Comparison of ENCODE assay signal across 15 cellular contexts in the genomic region with DNA sequence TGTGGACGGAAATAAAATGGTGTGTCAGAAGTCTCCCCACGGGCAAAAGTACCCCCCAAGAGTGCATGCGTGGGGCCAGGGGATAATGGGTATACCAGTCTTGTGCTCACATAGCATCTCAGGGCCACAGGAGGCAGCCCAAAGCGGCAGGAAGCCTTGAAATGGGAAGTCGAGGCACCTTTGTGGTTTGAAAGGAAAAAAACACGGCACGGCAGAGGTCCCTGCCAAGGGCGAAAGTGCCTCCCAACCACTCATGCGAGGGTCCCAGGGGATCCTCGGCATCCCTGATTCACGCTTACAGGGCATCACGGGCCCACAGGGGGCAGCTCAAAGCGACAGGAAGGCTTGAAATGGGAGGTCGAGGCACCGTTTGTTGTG.
DNase-seq lines count a peak whose midpoint lies in the region; ATAC-seq, FAIRE-seq and TF ChIP-seq lines count a peak whose summit lies in the region.
"Had no signal": no experiment of that assay in that cellular context is flagged by ENCODE, and none has a peak within 500 bp of the region (broad histone marks: within the 10 kb centered on the region; RNA-seq: fewer than 3 reads in every experiment).

No MANE protein-coding gene starts in this region.

- no peak overlapping the region for H3K27ac ChIP-seq in left ventricle myocardium inferior (replicated peaks)
- no peak overlapping the region for H3K27ac ChIP-seq in esophagus muscularis mucosa (replicated peaks in 1 of 4)
- no peak overlapping the region for H3K27ac ChIP-seq in spleen
- no peak overlapping the region for H3K27ac ChIP-seq in osteoblast (ENCODE audit: low read depth, low read length)
- H3K27ac ChIP-seq: BLaER1 treated with 17β-estradiol and CSF1 and Interleukin-3, amounts not matched to agents 10 nM and 100 nM had no signal

- no peaks in the 10 kb centered on the region for H3K27me3 ChIP-seq in left ventricle myocardium inferior (ENCODE audit: low read depth)
- H3K27me3 ChIP-seq in esophagus muscularis mucosa: peaks cover 0 to 7% (median 0%) of the 10 kb centered on the region in 4 donors
- no peaks in the 10 kb centered on the region for H3K27me3 ChIP-seq in spleen (replicated peaks in 1 of 7)
- no peaks in the 10 kb centered on the region for H3K27me3 ChIP-seq in osteoblast (ENCODE audit: insufficient read depth, low read length)
- H3K27me3 ChIP-seq: BLaER1 treated with 17β-estradiol and CSF1 and Interleukin-3, amounts not matched to agents 10 nM and 100 nM had no signal

- no peak overlapping the region for H2AFZ ChIP-seq in osteoblast (ENCODE audit: low read length)
- H2AFZ ChIP-seq: GM23338 had no signal

- CTCF ChIA-PET in GM10248 (lab: Yijun Ruan, JAX): no interaction called here

- TF ChIP-seq POLR2A in esophagus muscularis mucosa (IDR thresholded peaks at IDR 0.05; ENCODE audit: low read depth) (no peak), spleen (IDR thresholded peaks at IDR 0.05) (no peak)

- DNase-seq in Right ventricle myocardium inferior (ENCODE audit: missing footprints) (peak; percentile 23), left ventricle myocardium inferior (no peak), GM10248 (ENCODE audit: extremely low spot score) (peak; percentile 1), esophagus muscularis mucosa (ENCODE audit: extremely low spot score) (peak; percentile 72), spleen (peak; percentile 39), frontal cortex (ENCODE audit: low spot score in 2 of 2) (no peak), osteoblast (ENCODE audit: insufficient read length, low spot score, missing footprints) (no peak)
- DNase-seq: 8988T; Calu3; CD4-positive, CD25-positive, alpha-beta regulatory T cell; DMS79 had no signal

- no peaks in the 10 kb centered on the region for H3K79me2 ChIP-seq in osteoblast (ENCODE audit: insufficient read depth, low read length)

- POLR2A ChIA-PET in GM10248 (lab: Yijun Ruan, JAX): no interaction called here

- 66% methylated on average over 15 of the region's 15 CpGs for WGBS in esophagus muscularis mucosa
- WGBS in spleen, 5 donors: 66 to 79% (median 72%) methylated on average over 14 to 15 of the region's 15 CpGs

- FAIRE-seq in frontal cortex (lab: Jason Lieb, UNC): no peak
- FAIRE-seq: GM18507 had no signal

- ATAC-seq in Right ventricle myocardium inferior: no peak
- ATAC-seq in GM18519 (IDR thresholded peaks at IDR 0.05; ENCODE audit: low FRiP score, unreplicated experiment): no peak
- ATAC-seq: GM23338 had no signal

- H3K4me1 ChIP-seq in left ventricle myocardium inferior (no peaks in the 10 kb centered on the region), esophagus muscularis mucosa (no peaks in the 10 kb centered on the region), spleen (no peaks in the 10 kb centered on the region), osteoblast (ENCODE audit: insufficient read depth, low read length) (no peaks in the 10 kb centered on the region)
- H3K4me1 ChIP-seq: BLaER1 treated with 17β-estradiol and CSF1 and Interleukin-3, amounts not matched to agents 10 nM and 100 nM had no signal

- H3K4me3 ChIP-seq in left ventricle myocardium inferior (no peak overlapping the region), esophagus muscularis mucosa (no peak overlapping the region), spleen (no peak overlapping the region), osteoblast (ENCODE audit: insufficient read depth, low read length) (no peak overlapping the region)
- H3K4me3 ChIP-seq: BLaER1 treated with 17β-estradiol and CSF1 and Interleukin-3, amounts not matched to agents 10 nM and 100 nM; GM23338 had no signal

- intact Hi-C loops in Right ventricle myocardium inferior (cut with DNase I): no loop called here
- intact Hi-C loops in left ventricle myocardium inferior (cut with micrococcal nuclease): no loop called here
- intact Hi-C loops in esophagus muscularis mucosa (cut with DNase I): no loop called here
- intact Hi-C loops in spleen (cut with DNase I; ENCODE audit: low total_unique reads): no loop called here

- TF ChIP-seq CTCF in left ventricle myocardium inferior (IDR thresholded peaks at IDR 0.05; ENCODE audit: borderline replicate concordance): no peak
- no peak for TF ChIP-seq CTCF in GM10248 (IDR thresholded peaks at IDR 0.05; ENCODE audit: control extremely low read depth, extremely low read depth, low read depth, missing control alignments)
- no peak for TF ChIP-seq CTCF in esophagus muscularis mucosa (IDR thresholded peaks at IDR 0.05)
- no peak for TF ChIP-seq CTCF in spleen (IDR thresholded peaks at IDR 0.05 in 8 of 11, conservative IDR thresholded peaks at IDR 0.05 in 3 of 11)
- TF ChIP-seq CTCF in osteoblast (IDR thresholded peaks at IDR 0.05; ENCODE audit: extremely low read depth, low read depth, low read length): no peak

- H3K36me3 ChIP-seq in left ventricle myocardium inferior (no peaks in the 10 kb centered on the region), esophagus muscularis mucosa (no peaks in the 10 kb centered on the region), spleen (no peaks in the 10 kb centered on the region), osteoblast (ENCODE audit: insufficient read depth, low read length) (no peaks in the 10 kb centered on the region)
- H3K36me3 ChIP-seq: BLaER1 treated with 17β-estradiol and CSF1 and Interleukin-3, amounts not matched to agents 10 nM and 100 nM had no signal

- no peaks in the 10 kb centered on the region for H4K20me1 ChIP-seq in osteoblast (ENCODE audit: insufficient read depth, low read length)
- H4K20me1 ChIP-seq: BLaER1 treated with 17β-estradiol and CSF1 and Interleukin-3, amounts not matched to agents 10 nM and 100 nM had no signal

- TF ChIP-seq EP300 in esophagus muscularis mucosa (IDR thresholded peaks at IDR 0.05): no peak

- no peak overlapping the region for H3K4me2 ChIP-seq in osteoblast (ENCODE audit: insufficient read depth, low read length)
- H3K4me2 ChIP-seq: BLaER1 treated with 17β-estradiol and CSF1 and Interleukin-3, amounts not matched to agents 10 nM and 100 nM; GM23338 had no signal

- H3K9me3 ChIP-seq in left ventricle myocardium inferior (replicated peaks) (peaks cover 93% of the 10 kb centered on the region), esophagus muscularis mucosa (peaks cover 0 to 84% (median 68%) of the 10 kb centered on the region in 4 donors), spleen (peaks cover 0 to 99% (median 96%) of the 10 kb centered on the region in 8 donors), osteoblast (ENCODE audit: low read depth, low read length) (no peaks in the 10 kb centered on the region)

Comparison
In these comparisons a context has a peak if more than half of its experiments do, and no peak if none do; other contexts are left out.
1. DNase-seq: peak in Right ventricle myocardium inferior (single experiment), GM10248 (single experiment), esophagus muscularis mucosa (single experiment) and spleen (single experiment); none in left ventricle myocardium inferior (single experiment), frontal cortex (0 of 2) and osteoblast (single experiment).